In genomic region chr14:89340200-89340667, GRCh38 we compare ENCODE assay signal across 1 cellular context.
TF ChIP-seq lines count a peak whose summit lies in the region.

No MANE protein-coding gene starts in this region.

TF ChIP-seq in HepG2, 621 proteins besides CTCF, POLR2A, EP300 and RAD21 (continued from another document and continues in another):
- TF ChIP-seq, protein P1, sequence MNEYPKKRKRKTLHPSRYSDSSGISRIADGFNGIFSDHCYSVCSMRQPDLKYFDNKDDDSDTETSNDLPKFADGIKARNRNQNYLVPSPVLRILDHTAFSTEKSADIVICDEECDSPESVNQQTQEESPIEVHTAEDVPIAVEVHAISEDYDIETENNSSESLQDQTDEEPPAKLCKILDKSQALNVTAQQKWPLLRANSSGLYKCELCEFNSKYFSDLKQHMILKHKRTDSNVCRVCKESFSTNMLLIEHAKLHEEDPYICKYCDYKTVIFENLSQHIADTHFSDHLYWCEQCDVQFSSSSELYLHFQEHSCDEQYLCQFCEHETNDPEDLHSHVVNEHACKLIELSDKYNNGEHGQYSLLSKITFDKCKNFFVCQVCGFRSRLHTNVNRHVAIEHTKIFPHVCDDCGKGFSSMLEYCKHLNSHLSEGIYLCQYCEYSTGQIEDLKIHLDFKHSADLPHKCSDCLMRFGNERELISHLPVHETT (CRISPR knock-in tag; conservative IDR thresholded peaks at IDR 0.05), result no peak
- TF ChIP-seq NFIC (IDR thresholded peaks at IDR 0.05; ENCODE audit: low read length), result peak; percentile 58; the same call in 1 of the 2 replicates
- TF ChIP-seq ELF4 (CRISPR knock-in tag; IDR thresholded peaks at IDR 0.05; ENCODE audit: borderline replicate concordance), result no peak
- TF ChIP-seq ESRRA (CRISPR knock-in tag; IDR thresholded peaks at IDR 0.05; ENCODE audit: low read depth), result no peak
- peak; percentile 57; the same call in 1 of the 2 replicates for TF ChIP-seq NCOR1 (IDR thresholded peaks at IDR 0.05; ENCODE audit: borderline replicate concordance, low read length)
- TF ChIP-seq KLF6 (CRISPR knock-in tag; IDR thresholded peaks at IDR 0.05), result 0 out of 2 replicates have a peak, but pooled peaks have one; percentile 44
- no peak for TF ChIP-seq FOXP1 (IDR thresholded peaks at IDR 0.05)
- TF ChIP-seq FOXP1 (CRISPR knock-in tag; IDR thresholded peaks at IDR 0.05), result peak; percentile 49
- no peak for TF ChIP-seq ZNF17 (CRISPR knock-in tag; IDR thresholded peaks at IDR 0.05)
- TF ChIP-seq BRF2 (CRISPR knock-in tag; IDR thresholded peaks at IDR 0.05), result no peak
- no peak for TF ChIP-seq RORA (CRISPR knock-in tag; IDR thresholded peaks at IDR 0.05)
- TF ChIP-seq NCOA2 (CRISPR knock-in tag; IDR thresholded peaks at IDR 0.05), result peak; percentile 69
- peak; percentile 88 for TF ChIP-seq CEBPG (CRISPR knock-in tag; IDR thresholded peaks at IDR 0.05)
- TF ChIP-seq CREM (IDR thresholded peaks at IDR 0.05), result peak; percentile 55; the same call in 1 of the 2 replicates
- TF ChIP-seq CREM (CRISPR knock-in tag; IDR thresholded peaks at IDR 0.05), result no peak
- TF ChIP-seq TGIF2 (CRISPR knock-in tag; IDR thresholded peaks at IDR 0.05), result peak; percentile 34; the same call in 1 of the 2 replicates
- no peak for TF ChIP-seq ZKSCAN1 (IDR thresholded peaks at IDR 0.05; ENCODE audit: low read length)
- peak; percentile 52; the same call in 1 of the 2 replicates for TF ChIP-seq KAT8 (CRISPR knock-in tag; IDR thresholded peaks at IDR 0.05)
- peak; percentile 93 for TF ChIP-seq CEBPB (IDR thresholded peaks at IDR 0.05; ENCODE audit: borderline replicate concordance, low read depth, low read length)
- no peak for TF ChIP-seq NBN (conservative IDR thresholded peaks at IDR 0.05)
- TF ChIP-seq RCOR2 (CRISPR knock-in tag; IDR thresholded peaks at IDR 0.05), result 0 out of 2 replicates have a peak, but pooled peaks have one; percentile 37
- peak; percentile 26; the same call in 1 of the 2 replicates for TF ChIP-seq SALL1 (CRISPR knock-in tag; IDR thresholded peaks at IDR 0.05)
- peak; percentile 40 for TF ChIP-seq SAP130 (CRISPR knock-in tag; IDR thresholded peaks at IDR 0.05; ENCODE audit: low read depth)
- TF ChIP-seq STAT5B (CRISPR knock-in tag; IDR thresholded peaks at IDR 0.05), result no peak
- no peak for TF ChIP-seq ZBTB20 (CRISPR knock-in tag; IDR thresholded peaks at IDR 0.05; ENCODE audit: borderline replicate concordance, low read depth)
- TF ChIP-seq ISL2 (CRISPR knock-in tag; IDR thresholded peaks at IDR 0.05), result peak; percentile 63; the same call in 1 of the 2 replicates
- TF ChIP-seq PAXIP1 (CRISPR knock-in tag; conservative IDR thresholded peaks at IDR 0.05), result peak; percentile 68
- no peak for TF ChIP-seq ZNF30 (CRISPR knock-in tag; IDR thresholded peaks at IDR 0.05)
- TF ChIP-seq, protein P2, sequence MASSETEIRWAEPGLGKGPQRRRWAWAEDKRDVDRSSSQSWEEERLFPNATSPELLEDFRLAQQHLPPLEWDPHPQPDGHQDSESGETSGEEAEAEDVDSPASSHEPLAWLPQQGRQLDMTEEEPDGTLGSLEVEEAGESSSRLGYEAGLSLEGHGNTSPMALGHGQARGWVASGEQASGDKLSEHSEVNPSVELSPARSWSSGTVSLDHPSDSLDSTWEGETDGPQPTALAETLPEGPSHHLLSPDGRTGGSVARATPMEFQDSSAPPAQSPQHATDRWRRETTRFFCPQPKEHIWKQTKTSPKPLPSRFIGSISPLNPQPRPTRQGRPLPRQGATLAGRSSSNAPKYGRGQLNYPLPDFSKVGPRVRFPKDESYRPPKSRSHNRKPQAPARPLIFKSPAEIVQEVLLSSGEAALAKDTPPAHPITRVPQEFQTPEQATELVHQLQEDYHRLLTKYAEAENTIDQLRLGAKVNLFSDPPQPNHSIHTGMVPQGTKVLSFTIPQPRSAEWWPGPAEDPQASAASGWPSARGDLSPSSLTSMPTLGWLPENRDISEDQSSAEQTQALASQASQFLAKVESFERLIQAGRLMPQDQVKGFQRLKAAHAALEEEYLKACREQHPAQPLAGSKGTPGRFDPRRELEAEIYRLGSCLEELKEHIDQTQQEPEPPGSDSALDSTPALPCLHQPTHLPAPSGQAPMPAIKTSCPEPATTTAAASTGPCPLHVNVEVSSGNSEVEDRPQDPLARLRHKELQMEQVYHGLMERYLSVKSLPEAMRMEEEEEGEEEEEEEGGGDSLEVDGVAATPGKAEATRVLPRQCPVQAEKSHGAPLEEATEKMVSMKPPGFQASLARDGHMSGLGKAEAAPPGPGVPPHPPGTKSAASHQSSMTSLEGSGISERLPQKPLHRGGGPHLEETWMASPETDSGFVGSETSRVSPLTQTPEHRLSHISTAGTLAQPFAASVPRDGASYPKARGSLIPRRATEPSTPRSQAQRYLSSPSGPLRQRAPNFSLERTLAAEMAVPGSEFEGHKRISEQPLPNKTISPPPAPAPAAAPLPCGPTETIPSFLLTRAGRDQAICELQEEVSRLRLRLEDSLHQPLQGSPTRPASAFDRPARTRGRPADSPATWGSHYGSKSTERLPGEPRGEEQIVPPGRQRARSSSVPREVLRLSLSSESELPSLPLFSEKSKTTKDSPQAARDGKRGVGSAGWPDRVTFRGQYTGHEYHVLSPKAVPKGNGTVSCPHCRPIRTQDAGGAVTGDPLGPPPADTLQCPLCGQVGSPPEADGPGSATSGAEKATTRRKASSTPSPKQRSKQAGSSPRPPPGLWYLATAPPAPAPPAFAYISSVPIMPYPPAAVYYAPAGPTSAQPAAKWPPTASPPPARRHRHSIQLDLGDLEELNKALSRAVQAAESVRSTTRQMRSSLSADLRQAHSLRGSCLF (CRISPR knock-in tag; IDR thresholded peaks at IDR 0.05; ENCODE audit: borderline replicate concordance), result no peak
- TF ChIP-seq CBFB (CRISPR knock-in tag; IDR thresholded peaks at IDR 0.05), result no peak
- TF ChIP-seq ZGPAT (CRISPR knock-in tag; IDR thresholded peaks at IDR 0.05), result peak; percentile 47; the same call in 1 of the 2 replicates
- TF ChIP-seq FOXA3 (CRISPR knock-in tag; IDR thresholded peaks at IDR 0.05), result peak; percentile 79
- peak; percentile 54; the same call in 1 of the 2 replicates for TF ChIP-seq HNF4G (IDR thresholded peaks at IDR 0.05; ENCODE audit: borderline replicate concordance, low read depth, low read length)
- TF ChIP-seq HNF4G (CRISPR knock-in tag; IDR thresholded peaks at IDR 0.05; ENCODE audit: borderline replicate concordance, low read depth), result no peak
- TF ChIP-seq, protein P3, sequence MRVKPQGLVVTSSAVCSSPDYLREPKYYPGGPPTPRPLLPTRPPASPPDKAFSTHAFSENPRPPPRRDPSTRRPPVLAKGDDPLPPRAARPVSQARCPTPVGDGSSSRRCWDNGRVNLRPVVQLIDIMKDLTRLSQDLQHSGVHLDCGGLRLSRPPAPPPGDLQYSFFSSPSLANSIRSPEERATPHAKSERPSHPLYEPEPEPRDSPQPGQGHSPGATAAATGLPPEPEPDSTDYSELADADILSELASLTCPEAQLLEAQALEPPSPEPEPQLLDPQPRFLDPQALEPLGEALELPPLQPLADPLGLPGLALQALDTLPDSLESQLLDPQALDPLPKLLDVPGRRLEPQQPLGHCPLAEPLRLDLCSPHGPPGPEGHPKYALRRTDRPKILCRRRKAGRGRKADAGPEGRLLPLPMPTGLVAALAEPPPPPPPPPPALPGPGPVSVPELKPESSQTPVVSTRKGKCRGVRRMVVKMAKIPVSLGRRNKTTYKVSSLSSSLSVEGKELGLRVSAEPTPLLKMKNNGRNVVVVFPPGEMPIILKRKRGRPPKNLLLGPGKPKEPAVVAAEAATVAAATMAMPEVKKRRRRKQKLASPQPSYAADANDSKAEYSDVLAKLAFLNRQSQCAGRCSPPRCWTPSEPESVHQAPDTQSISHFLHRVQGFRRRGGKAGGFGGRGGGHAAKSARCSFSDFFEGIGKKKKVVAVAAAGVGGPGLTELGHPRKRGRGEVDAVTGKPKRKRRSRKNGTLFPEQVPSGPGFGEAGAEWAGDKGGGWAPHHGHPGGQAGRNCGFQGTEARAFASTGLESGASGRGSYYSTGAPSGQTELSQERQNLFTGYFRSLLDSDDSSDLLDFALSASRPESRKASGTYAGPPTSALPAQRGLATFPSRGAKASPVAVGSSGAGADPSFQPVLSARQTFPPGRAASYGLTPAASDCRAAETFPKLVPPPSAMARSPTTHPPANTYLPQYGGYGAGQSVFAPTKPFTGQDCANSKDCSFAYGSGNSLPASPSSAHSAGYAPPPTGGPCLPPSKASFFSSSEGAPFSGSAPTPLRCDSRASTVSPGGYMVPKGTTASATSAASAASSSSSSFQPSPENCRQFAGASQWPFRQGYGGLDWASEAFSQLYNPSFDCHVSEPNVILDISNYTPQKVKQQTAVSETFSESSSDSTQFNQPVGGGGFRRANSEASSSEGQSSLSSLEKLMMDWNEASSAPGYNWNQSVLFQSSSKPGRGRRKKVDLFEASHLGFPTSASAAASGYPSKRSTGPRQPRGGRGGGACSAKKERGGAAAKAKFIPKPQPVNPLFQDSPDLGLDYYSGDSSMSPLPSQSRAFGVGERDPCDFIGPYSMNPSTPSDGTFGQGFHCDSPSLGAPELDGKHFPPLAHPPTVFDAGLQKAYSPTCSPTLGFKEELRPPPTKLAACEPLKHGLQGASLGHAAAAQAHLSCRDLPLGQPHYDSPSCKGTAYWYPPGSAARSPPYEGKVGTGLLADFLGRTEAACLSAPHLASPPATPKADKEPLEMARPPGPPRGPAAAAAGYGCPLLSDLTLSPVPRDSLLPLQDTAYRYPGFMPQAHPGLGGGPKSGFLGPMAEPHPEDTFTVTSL (CRISPR knock-in tag; IDR thresholded peaks at IDR 0.05; ENCODE audit: borderline replicate concordance), result peak; percentile 50; the same call in 1 of the 2 replicates
- peak; percentile 51; the same call in 1 of the 2 replicates for TF ChIP-seq ELF3 (CRISPR knock-in tag; IDR thresholded peaks at IDR 0.05)
- TF ChIP-seq ZFP1 (CRISPR knock-in tag; IDR thresholded peaks at IDR 0.05), result no peak
- TF ChIP-seq SP4 (CRISPR knock-in tag; IDR thresholded peaks at IDR 0.05), result no peak
- TF ChIP-seq ZNF362 (CRISPR knock-in tag; IDR thresholded peaks at IDR 0.05; ENCODE audit: borderline replicate concordance), result peak; percentile 82
